In the genomic region with DNA sequence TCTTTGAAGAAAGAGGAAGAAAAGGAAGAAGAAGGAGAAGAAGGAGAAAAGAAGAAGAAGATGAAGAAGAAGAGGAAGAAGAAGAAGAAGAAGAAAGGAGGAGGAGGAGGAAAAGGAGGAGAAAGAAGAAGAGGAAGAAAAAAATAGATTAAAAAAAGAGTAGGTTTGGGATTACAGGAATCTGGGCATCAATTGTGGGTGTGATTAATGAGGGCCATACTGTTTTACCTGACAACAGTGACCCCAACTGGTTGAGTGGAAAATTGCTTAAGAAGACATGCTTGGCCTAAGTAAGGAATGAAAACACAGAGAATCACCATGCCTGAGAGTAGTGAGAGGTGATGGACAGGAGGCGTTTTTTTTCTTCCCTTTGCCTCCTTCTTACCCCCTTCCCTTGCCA, we compare ENCODE assay signal across 1 cellular context.
TF ChIP-seq lines count a peak whose summit lies in the region.

No MANE protein-coding gene starts in this region.

TF ChIP-seq in GM12878, 131 proteins besides CTCF, POLR2A, EP300 and RAD21 (continued from another document):
- TF ChIP-seq, protein P1, sequence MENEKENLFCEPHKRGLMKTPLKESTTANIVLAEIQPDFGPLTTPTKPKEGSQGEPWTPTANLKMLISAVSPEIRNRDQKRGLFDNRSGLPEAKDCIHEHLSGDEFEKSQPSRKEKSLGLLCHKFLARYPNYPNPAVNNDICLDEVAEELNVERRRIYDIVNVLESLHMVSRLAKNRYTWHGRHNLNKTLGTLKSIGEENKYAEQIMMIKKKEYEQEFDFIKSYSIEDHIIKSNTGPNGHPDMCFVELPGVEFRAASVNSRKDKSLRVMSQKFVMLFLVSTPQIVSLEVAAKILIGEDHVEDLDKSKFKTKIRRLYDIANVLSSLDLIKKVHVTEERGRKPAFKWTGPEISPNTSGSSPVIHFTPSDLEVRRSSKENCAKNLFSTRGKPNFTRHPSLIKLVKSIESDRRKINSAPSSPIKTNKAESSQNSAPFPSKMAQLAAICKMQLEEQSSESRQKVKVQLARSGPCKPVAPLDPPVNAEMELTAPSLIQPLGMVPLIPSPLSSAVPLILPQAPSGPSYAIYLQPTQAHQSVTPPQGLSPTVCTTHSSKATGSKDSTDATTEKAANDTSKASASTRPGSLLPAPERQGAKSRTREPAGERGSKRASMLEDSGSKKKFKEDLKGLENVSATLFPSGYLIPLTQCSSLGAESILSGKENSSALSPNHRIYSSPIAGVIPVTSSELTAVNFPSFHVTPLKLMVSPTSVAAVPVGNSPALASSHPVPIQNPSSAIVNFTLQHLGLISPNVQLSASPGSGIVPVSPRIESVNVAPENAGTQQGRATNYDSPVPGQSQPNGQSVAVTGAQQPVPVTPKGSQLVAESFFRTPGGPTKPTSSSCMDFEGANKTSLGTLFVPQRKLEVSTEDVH (IDR thresholded peaks at IDR 0.05; ENCODE audit: low read depth, partially characterized antibody): no peak
- no peak for TF ChIP-seq HDGF (IDR thresholded peaks at IDR 0.05)
- TF ChIP-seq NBN (IDR thresholded peaks at IDR 0.05): 0 out of 2 replicates have a peak, but pooled peaks have one; percentile 44
- TF ChIP-seq ASH2L (IDR thresholded peaks at IDR 0.05; ENCODE audit: borderline replicate concordance, low read depth): no peak
- peak; percentile 76; the same call in 1 of the 2 replicates for TF ChIP-seq SMC3 (IDR thresholded peaks at IDR 0.05; ENCODE audit: borderline replicate concordance, low read length)
- TF ChIP-seq MEF2A (IDR thresholded peaks at IDR 0.05; ENCODE audit: insufficient read depth, low read depth, low read length): no peak
- no peak for TF ChIP-seq NRF1 (conservative IDR thresholded peaks at IDR 0.05; ENCODE audit: low read depth, low read length)
- TF ChIP-seq RAD51 (IDR thresholded peaks at IDR 0.05): no peak
- TF ChIP-seq, protein P2, sequence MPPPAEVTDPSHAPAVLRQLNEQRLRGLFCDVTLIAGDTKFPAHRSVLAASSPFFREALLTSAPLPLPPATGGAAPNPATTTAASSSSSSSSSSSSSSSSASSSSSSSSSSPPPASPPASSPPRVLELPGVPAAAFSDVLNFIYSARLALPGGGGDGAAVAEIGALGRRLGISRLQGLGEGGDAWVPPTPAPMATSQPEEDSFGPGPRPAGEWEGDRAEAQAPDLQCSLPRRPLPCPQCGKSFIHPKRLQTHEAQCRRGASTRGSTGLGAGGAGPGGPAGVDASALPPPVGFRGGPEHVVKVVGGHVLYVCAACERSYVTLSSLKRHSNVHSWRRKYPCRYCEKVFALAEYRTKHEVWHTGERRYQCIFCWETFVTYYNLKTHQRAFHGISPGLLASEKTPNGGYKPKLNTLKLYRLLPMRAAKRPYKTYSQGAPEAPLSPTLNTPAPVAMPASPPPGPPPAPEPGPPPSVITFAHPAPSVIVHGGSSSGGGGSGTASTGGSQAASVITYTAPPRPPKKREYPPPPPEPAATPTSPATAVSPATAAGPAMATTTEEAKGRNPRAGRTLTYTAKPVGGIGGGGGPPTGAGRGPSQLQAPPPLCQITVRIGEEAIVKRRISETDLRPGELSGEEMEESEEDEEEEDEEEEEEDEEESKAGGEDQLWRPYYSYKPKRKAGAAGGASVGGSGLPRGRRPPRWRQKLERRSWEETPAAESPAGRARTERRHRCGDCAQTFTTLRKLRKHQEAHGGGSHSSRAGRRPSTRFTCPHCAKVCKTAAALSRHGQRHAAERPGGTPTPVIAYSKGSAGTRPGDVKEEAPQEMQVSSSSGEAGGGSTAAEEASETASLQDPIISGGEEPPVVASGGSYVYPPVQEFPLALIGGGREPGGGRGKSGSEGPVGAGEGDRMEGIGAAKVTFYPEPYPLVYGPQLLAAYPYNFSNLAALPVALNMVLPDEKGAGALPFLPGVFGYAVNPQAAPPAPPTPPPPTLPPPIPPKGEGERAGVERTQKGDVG (CRISPR knock-in tag; IDR thresholded peaks at IDR 0.05): no peak
- TF ChIP-seq, protein P3, sequence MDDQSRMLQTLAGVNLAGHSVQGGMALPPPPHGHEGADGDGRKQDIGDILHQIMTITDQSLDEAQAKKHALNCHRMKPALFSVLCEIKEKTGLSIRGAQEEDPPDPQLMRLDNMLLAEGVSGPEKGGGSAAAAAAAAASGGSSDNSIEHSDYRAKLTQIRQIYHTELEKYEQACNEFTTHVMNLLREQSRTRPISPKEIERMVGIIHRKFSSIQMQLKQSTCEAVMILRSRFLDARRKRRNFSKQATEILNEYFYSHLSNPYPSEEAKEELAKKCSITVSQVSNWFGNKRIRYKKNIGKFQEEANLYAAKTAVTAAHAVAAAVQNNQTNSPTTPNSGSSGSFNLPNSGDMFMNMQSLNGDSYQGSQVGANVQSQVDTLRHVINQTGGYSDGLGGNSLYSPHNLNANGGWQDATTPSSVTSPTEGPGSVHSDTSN (IDR thresholded peaks at IDR 0.05; ENCODE audit: insufficient replicate concordance, low read depth, low read length): peak; percentile 25
- no peak for TF ChIP-seq MTA3 (IDR thresholded peaks at IDR 0.05; ENCODE audit: borderline replicate concordance, low read length)
- TF ChIP-seq ATF7 (IDR thresholded peaks at IDR 0.05; ENCODE audit: low read depth): 0 out of 2 replicates have a peak, but pooled peaks have one; percentile 25
- TF ChIP-seq RB1 (IDR thresholded peaks at IDR 0.05; ENCODE audit: borderline replicate concordance): no peak
- TF ChIP-seq, protein P4, sequence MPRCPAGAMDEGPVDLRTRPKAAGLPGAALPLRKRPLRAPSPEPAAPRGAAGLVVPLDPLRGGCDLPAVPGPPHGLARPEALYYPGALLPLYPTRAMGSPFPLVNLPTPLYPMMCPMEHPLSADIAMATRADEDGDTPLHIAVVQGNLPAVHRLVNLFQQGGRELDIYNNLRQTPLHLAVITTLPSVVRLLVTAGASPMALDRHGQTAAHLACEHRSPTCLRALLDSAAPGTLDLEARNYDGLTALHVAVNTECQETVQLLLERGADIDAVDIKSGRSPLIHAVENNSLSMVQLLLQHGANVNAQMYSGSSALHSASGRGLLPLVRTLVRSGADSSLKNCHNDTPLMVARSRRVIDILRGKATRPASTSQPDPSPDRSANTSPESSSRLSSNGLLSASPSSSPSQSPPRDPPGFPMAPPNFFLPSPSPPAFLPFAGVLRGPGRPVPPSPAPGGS (IDR thresholded peaks at IDR 0.05; ENCODE audit: borderline replicate concordance, insufficient read depth, low read depth, low read length, poor library complexity, severe bottlenecking): no peak
